1 cellular context compared by ENCODE assay signal in the genomic region with DNA sequence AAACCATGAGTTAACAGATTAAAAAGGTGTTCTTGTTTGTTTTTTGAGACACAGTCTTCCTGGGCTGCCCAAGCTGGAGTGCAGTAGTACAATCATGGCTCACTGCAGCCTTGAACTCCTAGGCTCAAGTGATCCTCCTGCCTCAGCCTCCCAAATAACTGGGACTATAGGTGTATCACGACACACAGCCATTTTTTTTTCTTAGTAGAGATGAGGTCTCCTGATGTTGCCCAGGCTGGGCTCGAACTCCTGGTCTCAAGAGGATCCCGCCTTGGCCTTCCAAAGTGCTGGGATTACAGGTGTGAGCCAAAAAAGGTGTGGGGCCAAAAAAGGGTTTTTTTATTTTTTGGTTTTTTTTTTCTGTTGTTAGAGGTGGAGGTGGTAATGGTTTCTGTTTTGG.
TF ChIP-seq lines count a peak whose summit lies in the region.

No MANE protein-coding gene starts in this region.

TF ChIP-seq in HepG2, 621 proteins besides CTCF, POLR2A, EP300 and RAD21 (continued from another document):
- TF ChIP-seq, protein P1, sequence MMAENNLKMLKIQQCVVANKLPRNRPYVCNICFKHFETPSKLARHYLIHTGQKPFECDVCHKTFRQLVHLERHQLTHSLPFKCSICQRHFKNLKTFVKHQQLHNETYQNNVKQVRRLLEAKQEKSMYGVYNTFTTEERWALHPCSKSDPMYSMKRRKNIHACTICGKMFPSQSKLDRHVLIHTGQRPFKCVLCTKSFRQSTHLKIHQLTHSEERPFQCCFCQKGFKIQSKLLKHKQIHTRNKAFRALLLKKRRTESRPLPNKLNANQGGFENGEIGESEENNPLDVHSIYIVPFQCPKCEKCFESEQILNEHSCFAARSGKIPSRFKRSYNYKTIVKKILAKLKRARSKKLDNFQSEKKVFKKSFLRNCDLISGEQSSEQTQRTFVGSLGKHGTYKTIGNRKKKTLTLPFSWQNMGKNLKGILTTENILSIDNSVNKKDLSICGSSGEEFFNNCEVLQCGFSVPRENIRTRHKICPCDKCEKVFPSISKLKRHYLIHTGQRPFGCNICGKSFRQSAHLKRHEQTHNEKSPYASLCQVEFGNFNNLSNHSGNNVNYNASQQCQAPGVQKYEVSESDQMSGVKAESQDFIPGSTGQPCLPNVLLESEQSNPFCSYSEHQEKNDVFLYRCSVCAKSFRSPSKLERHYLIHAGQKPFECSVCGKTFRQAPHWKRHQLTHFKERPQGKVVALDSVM (CRISPR knock-in tag; IDR thresholded peaks at IDR 0.05): peak; percentile 81
- TF ChIP-seq ZNF230 (CRISPR knock-in tag; IDR thresholded peaks at IDR 0.05) (no peak), ZC3H13 (CRISPR knock-in tag; IDR thresholded peaks at IDR 0.05) (no peak)
